In the genomic region with DNA sequence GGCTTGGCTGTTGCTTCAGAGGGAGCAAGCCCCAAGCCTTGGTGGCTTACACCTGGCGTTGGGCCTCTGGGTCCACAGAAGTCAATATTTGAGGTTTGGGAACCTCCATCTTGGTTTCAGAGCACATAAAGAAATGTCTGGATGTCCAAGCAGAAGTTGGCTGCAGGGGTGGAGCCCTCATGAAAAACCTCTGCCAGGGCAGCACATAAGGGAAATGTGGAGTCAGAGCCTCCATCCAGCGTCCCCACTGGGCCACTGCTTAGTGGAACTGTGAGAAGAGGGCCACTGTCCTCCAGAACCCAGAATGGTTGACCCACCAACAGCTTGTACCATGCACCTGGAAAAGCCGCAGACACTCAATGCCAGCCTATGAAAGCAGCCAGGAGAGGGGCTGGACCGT, we compare ENCODE assay signal across 28 cellular contexts.
"Had no signal": no experiment of that assay in that cellular context is flagged by ENCODE, and none has a peak within 500 bp of the region (broad histone marks: within the 10 kb centered on the region; RNA-seq: fewer than 3 reads in every experiment).

No MANE protein-coding gene starts in this region.

- H3K27me3 Mint-ChIP-seq: progenitor cell of endocrine pancreas; stimulated activated memory B cell treated with anti-CD40 and anti-IgM and Interleukin-4, amounts not matched to agents 10 μg/mL and 1 μg/mL and 100 μg/mL, for 72 hours; stimulated activated naive CD8-positive, alpha-beta T cell treated with anti-CD3 and anti-CD28 coated beads, Interleukin-15, amount 100 ng/mL, for 72 hours; type B pancreatic cell had no signal

- H3K36me3 ChIP-seq: neural progenitor cell, ovary, right lobe of liver, sigmoid colon, suprapubic skin, tibial artery, transverse colon, upper lobe of right lung, uterus had no signal

- H3K27ac Mint-ChIP-seq: natural killer cell; nephron; neural progenitor cell; progenitor cell of endocrine pancreas; stimulated activated memory B cell treated with anti-CD40 and anti-IgM and Interleukin-4, amounts not matched to agents 10 μg/mL and 1 μg/mL and 100 μg/mL, for 72 hours; stimulated activated naive CD8-positive, alpha-beta T cell treated with anti-CD3 and anti-CD28 coated beads, Interleukin-15, amount 100 ng/mL, for 72 hours; type B pancreatic cell had no signal

- H3K4me1 ChIP-seq: neural progenitor cell, parathyroid adenoma, psoas muscle, right lobe of liver, sigmoid colon, suprapubic skin, testis, tibial artery, transverse colon, upper lobe of right lung, uterus had no signal

- DNase-seq: natural killer cell; occipital lobe; ovary; psoas muscle; right cardiac atrium; right lobe of liver; sigmoid colon; small intestine; stimulated activated CD4-positive, alpha-beta T cell treated with anti-CD3 and anti-CD28 coated beads, Interleukin-15, amount 100 ng/mL, for 24 hours; stimulated activated CD4-positive, alpha-beta T cell treated with anti-CD3 and anti-CD28 coated beads, Interleukin-2, amount 100 ng/mL, for 24 hours; stimulated activated CD4-positive, alpha-beta T cell treated with anti-CD3 and anti-CD28 coated beads, Interleukin-2, amount 100 ng/mL, for 48 hours; stimulated activated CD4-positive, alpha-beta T cell treated with anti-CD3 and anti-CD28 coated beads, Interleukin-4, amount 100 ng/mL, for 24 hours; stimulated activated naive CD4-positive, alpha-beta T cell; stimulated activated naive CD8-positive, alpha-beta T cell treated with anti-CD3 and anti-CD28 coated beads, Interleukin-15, amount 100 ng/mL, for 72 hours; stimulated activated naive CD8-positive, alpha-beta T cell treated with anti-CD3 and anti-CD28 coated beads, Interleukin-15, Interleukin-2, amounts not matched to agents 100 U/mL and 50 U/mL, for 24 hours; substantia nigra; testis; tibial artery; transverse colon; upper lobe of right lung; uterus had no signal

- FAIRE-seq: small intestine had no signal

- H2AFZ ChIP-seq: neural progenitor cell, parathyroid adenoma had no signal

- H3K36me3 Mint-ChIP-seq: natural killer cell; neural progenitor cell; stimulated activated memory B cell treated with anti-CD40 and anti-IgM and Interleukin-4, amounts not matched to agents 10 μg/mL and 1 μg/mL and 100 μg/mL, for 72 hours had no signal

- H3K9me3 ChIP-seq: right lobe of liver, testis, transverse colon, upper lobe of right lung, uterus had no signal

- H3K4me1 Mint-ChIP-seq: natural killer cell; nephron; neural progenitor cell; stimulated activated memory B cell treated with anti-CD40 and anti-IgM and Interleukin-4, amounts not matched to agents 10 μg/mL and 1 μg/mL and 100 μg/mL, for 72 hours; stimulated activated naive CD8-positive, alpha-beta T cell treated with anti-CD3 and anti-CD28 coated beads, Interleukin-15, amount 100 ng/mL, for 72 hours had no signal

- ATAC-seq: natural killer cell; psoas muscle; right cardiac atrium; right lobe of liver; stimulated activated memory B cell treated with anti-CD40 and anti-IgM and Interleukin-4, amounts not matched to agents 10 μg/mL and 1 μg/mL and 100 μg/mL, for 72 hours; stimulated activated naive CD8-positive, alpha-beta T cell treated with anti-CD3 and anti-CD28 coated beads, Interleukin-15, amount 100 ng/mL, for 72 hours; stimulated activated naive CD8-positive, alpha-beta T cell treated with anti-CD3 and anti-CD28 coated beads, Interleukin-15, Interleukin-2, amounts not matched to agents 100 U/mL and 50 U/mL, for 24 hours; upper lobe of right lung had no signal

- H3K4me3 Mint-ChIP-seq: natural killer cell; nephron; neural progenitor cell; stimulated activated memory B cell treated with anti-CD40 and anti-IgM and Interleukin-4, amounts not matched to agents 10 μg/mL and 1 μg/mL and 100 μg/mL, for 72 hours; stimulated activated naive CD8-positive, alpha-beta T cell treated with anti-CD3 and anti-CD28 coated beads, Interleukin-15, amount 100 ng/mL, for 72 hours; type B pancreatic cell had no signal

- H3K4me3 ChIP-seq: neural progenitor cell, ovary, psoas muscle, right lobe of liver, sigmoid colon, suprapubic skin, testis, tibial artery, transverse colon, upper lobe of right lung, uterus had no signal

- H3K4me2 ChIP-seq: neural progenitor cell had no signal

- H3K27me3 ChIP-seq: neural progenitor cell, ovary, right lobe of liver, sigmoid colon, suprapubic skin, testis, tibial artery, transverse colon, upper lobe of right lung, uterus had no signal

- H3K79me2 ChIP-seq: parathyroid adenoma had no signal

- H3K9me3 Mint-ChIP-seq: type B pancreatic cell had no signal

- H3K9ac ChIP-seq: neural progenitor cell, parathyroid adenoma had no signal

- H3K27ac ChIP-seq: neural progenitor cell, ovary, parathyroid adenoma, psoas muscle, right lobe of liver, sigmoid colon, suprapubic skin, testis, tibial artery, transverse colon, upper lobe of right lung, uterus had no signal
